Comparison of ENCODE assay signal across 33 cellular contexts in the genomic region with DNA sequence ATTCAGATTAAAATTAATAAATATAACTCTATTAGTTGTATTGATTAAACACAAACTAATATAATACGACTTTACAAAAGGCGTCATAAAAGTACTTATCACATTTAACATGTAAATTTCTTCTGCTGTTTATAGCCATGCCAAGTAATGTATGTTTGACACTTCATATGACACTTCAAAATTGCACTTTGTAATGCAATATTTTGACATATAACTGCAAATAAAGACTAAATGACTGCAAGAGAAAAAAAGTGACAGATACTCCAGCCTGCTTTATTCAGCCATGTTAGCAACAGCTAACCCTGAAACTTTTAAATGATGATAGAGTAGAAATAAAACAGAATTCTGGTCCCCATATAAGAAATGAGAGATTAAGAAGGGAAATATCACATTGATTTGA.
"Had no signal": no experiment of that assay in that cellular context is flagged by ENCODE, and none has a peak within 500 bp of the region (broad histone marks: within the 10 kb centered on the region; RNA-seq: fewer than 3 reads in every experiment).

No MANE protein-coding gene starts in this region.

- H3K36me3 ChIP-seq: MG63 had no signal

- H3K4me3 ChIP-seq: MG63 had no signal

- H3K27me3 ChIP-seq: MG63 had no signal

- H3K9ac ChIP-seq: KMS-11 had no signal

- H3K4me2 ChIP-seq: KMS-11 had no signal

- DNase-seq: Karpas-422, Kasumi-1, MG63, MM.1S, NCI-H1048, NCI-H1092, NCI-H1092 treated with DMSO at 0.1 percent for 48 hours, NCI-H1105, NCI-H1105 treated with DMSO at 0.1 percent for 48 hours, NCI-H1417, NCI-H1417 treated with DMSO at 0.1 percent for 48 hours, NCI-H1436, NCI-H1436 treated with DMSO at 0.1 percent for 48 hours, NCI-H146, NCI-H1694, NCI-H1694 treated with DMSO at 0.1 percent for 48 hours, NCI-H187, NCI-H187 treated with DMSO at 0.1 percent for 48 hours, NCI-H1930, NCI-H2029, NCI-H2029 treated with DMSO at 0.1 percent for 48 hours, NCI-H2081, NCI-H2081 treated with DMSO at 0.1 percent for 48 hours, NCI-H2107, NCI-H2171, NCI-H2171 treated with DMSO at 0.1 percent for 48 hours, NCI-H2227 treated with DMSO at 0.1 percent for 48 hours, NCI-H345, NCI-H446, NCI-H446 treated with DMSO at 0.1 percent for 48 hours, NCI-H510A, NCI-H510A treated with DMSO at 0.1 percent for 48 hours had no signal

- H3K27ac ChIP-seq: KMS-11 had no signal
